In the genomic region with DNA sequence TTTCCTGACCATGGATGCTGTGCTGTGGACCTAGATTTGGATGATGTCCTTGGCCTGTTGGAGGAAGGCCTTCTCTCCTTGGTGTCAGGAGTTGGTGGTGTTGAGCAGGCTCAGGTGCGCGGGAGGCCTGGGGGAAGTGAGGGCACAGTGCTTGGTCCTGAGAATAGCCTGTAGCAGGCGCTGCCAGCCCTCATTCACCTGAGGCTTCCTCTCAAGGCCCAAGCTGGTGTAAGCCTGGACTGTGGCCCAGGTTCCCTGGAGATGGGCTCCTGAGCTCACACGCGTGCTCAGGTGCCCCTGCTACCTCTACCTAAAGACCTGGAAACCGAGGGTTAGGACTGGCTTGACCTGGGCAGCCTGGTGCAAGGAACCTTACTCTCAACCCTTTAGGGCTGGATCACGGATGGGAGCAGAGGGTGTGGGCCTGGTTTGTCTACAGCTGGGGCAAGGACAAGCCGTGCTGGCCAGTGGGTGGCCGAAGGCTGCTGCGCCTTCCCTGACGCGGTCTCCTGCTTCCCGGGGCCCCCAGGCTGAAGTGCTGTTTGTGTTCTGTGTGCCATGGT, we compare ENCODE assay signal across 12 cellular contexts. TPM values are rescaled to one million over a fixed set of nuclear protein-coding genes. Genes with fewer than 3 reads are reported as not detected.
DNase-seq lines count a peak whose midpoint lies in the region; ATAC-seq, FAIRE-seq and TF ChIP-seq lines count a peak whose summit lies in the region.
"Had no signal": no experiment of that assay in that cellular context is flagged by ENCODE, and none has a peak within 500 bp of the region (broad histone marks: within the 10 kb centered on the region; RNA-seq: fewer than 3 reads in every experiment).

No MANE protein-coding gene starts in this region.

- H3K4me3 Mint-ChIP-seq in IgD-negative memory B cell (peak overlapping the region in 3 of 4 donors; percentile 90 to 99 (median 96)), mesothelial cell of epicardium (no peak overlapping the region)

- H2AFZ ChIP-seq in GM12878 (ENCODE audit: control insufficient read depth, low read depth, low read length), result peak overlapping the region; percentile 64

- H3K9me3 ChIP-seq in BLaER1, result no peaks in the 10 kb centered on the region
- H3K9me3 ChIP-seq in GM12878 (replicated peaks; ENCODE audit: control insufficient read depth, insufficient read depth, low read length), result no peaks in the 10 kb centered on the region
- no peaks in the 10 kb centered on the region for H3K9me3 ChIP-seq in sigmoid colon

- H4K20me1 ChIP-seq in BLaER1 (peaks cover 97% of the 10 kb centered on the region), GM12878 (ENCODE audit: control insufficient read depth, insufficient read depth) (no peaks in the 10 kb centered on the region)

- no peaks in the 10 kb centered on the region for H3K36me3 Mint-ChIP-seq in IgD-negative memory B cell
- H3K36me3 Mint-ChIP-seq in mesothelial cell of epicardium, result no peaks in the 10 kb centered on the region

- CTCF ChIA-PET in GM12878 (lab: Yijun Ruan, JAX), result interaction anchor here (0.5 to 1.0 kb wide), 3 partner anchors 14 to 194 kb away, joined by 3 to 4 read pairs (median 4); no protein-coding TSS in a partner anchor

- peak overlapping the region; percentile 58; the same call in 1 of the 2 replicates for H3K4me3 ChIP-seq in BLaER1
- H3K4me3 ChIP-seq in GM12878, result no peak overlapping the region
- H3K4me3 ChIP-seq in sigmoid colon, result no peak overlapping the region

- TF ChIP-seq POLR2A in GM12878 (IDR thresholded peaks at IDR 0.05; ENCODE audit: low read depth, low read length), result no peak
- no peak for TF ChIP-seq POLR2A in sigmoid colon (IDR thresholded peaks at IDR 0.05)

- SMC1A ChIA-PET in GM12878 (lab: Charles Lee; ENCODE audit: uncharacterized antibody, unreplicated experiment), result no interaction called here

- FAIRE-seq in GM12878 (lab: Jason Lieb, UNC), result no peak

- no peak for TF ChIP-seq RAD21 in GM12878 (IDR thresholded peaks at IDR 0.05; ENCODE audit: insufficient read depth, low read depth, low read length)

- intact Hi-C loops in GM12878 (cut with micrococcal nuclease; ENCODE audit: unreplicated experiment), result loop anchor here (5.0 kb wide), 1 partner anchor 35 kb away; no protein-coding TSS in a partner anchor
- intact Hi-C loops in sigmoid colon (cut with DNase I), result no loop called here

- H3K4me1 ChIP-seq in BLaER1, result peaks cover 78% of the 10 kb centered on the region
- H3K4me1 ChIP-seq in GM12878 (ENCODE audit: control insufficient read depth, insufficient read depth, low read length), result peaks cover 19% of the 10 kb centered on the region
- H3K4me1 ChIP-seq in sigmoid colon, result peaks cover 0 to 18% (median 18%) of the 10 kb centered on the region in 4 donors

- H3K9me3 Mint-ChIP-seq in IgD-negative memory B cell, result no peaks in the 10 kb centered on the region
- no peaks in the 10 kb centered on the region for H3K9me3 Mint-ChIP-seq in mesothelial cell of epicardium

- RAD21 ChIA-PET in GM12878 (lab: Charles Lee; ENCODE audit: unreplicated experiment), result interaction anchor here (0.6 to 1.6 kb wide), 3 partner anchors 11 to 277 kb away, joined by 5 to 7 read pairs (median 6); partner anchors contain the start of gene TRMU

- 50% methylated on average over 13 of the region's 13 CpGs for WGBS in GM12878 (ENCODE audit: insufficient coverage, insufficient replicate concordance, low lambda C conversion rate, missing lambda C conversion rate)
- 49 to 52% methylated on average over 13 of the region's 13 CpGs for WGBS in sigmoid colon, 2 donors

- H3K4me2 ChIP-seq in BLaER1 (peak overlapping the region; percentile 94), GM12878 (ENCODE audit: control insufficient read depth, insufficient read depth) (peak overlapping the region; percentile 65; the same call in 1 of the 2 replicates)

- POLR2A ChIA-PET in GM12878 (lab: Charles Lee), result interaction anchor here (0.5 to 1.8 kb wide), 3 partner anchors 11 to 32 kb away, joined by 3 to 5 read pairs (median 3); no protein-coding TSS in a partner anchor

- DNase-seq in GM12878 (ENCODE audit: low read depth, low spot score), result no peak
- DNase-seq in mesothelial cell of epicardium (ENCODE audit: low spot score in 2 of 2, unreplicated experiment in 2 of 2), result no peak
- no peak for DNase-seq in sigmoid colon
- DNase-seq in NCI-H187 treated with DMSO at 0.1 percent for 48 hours (lab: John Stamatoyannopoulos, UW), result no peak
- DNase-seq: mesendoderm, NCI-H1048, NCI-H774, SW 1271 had no signal

- BruUV-seq in GM12878 (replicated peaks; lab: Mats Ljungman, UMichigan), result no TSS peak

- peak overlapping the region; percentile 68 to 89 (median 72) for H3K27ac Mint-ChIP-seq in IgD-negative memory B cell
- peak overlapping the region; percentile 4 for H3K27ac Mint-ChIP-seq in mesothelial cell of epicardium

- TF ChIP-seq CTCF in GM12878 (IDR thresholded peaks at IDR 0.05 in 2 of 3, conservative IDR thresholded peaks at IDR 0.05 in 1 of 3; ENCODE audit: control insufficient read depth in 2 of 3, extremely low read depth in 1 of 3, insufficient read depth in 1 of 3, low read depth in 3 of 3, low read length in 3 of 3) (0 out of 6 replicates have a peak, but pooled peaks of 1 of the 3 experiments have one; percentile 7), mesothelial cell of epicardium (IDR thresholded peaks at IDR 0.05; ENCODE audit: unreplicated experiment) (no peak), sigmoid colon (IDR thresholded peaks at IDR 0.05) (no peak)

- peak overlapping the region; percentile 60 for H3K9ac ChIP-seq in BLaER1
- H3K9ac ChIP-seq in GM12878 (ENCODE audit: control insufficient read depth, insufficient read depth, low read length), result peak overlapping the region; percentile 54

- H3K27me3 Mint-ChIP-seq in IgD-negative memory B cell (no peaks in the 10 kb centered on the region), mesothelial cell of epicardium (ENCODE audit: low read depth) (no peaks in the 10 kb centered on the region)

- H3K4me1 Mint-ChIP-seq in IgD-negative memory B cell (peaks cover 20 to 27% (median 24%) of the 10 kb centered on the region in 3 donors), mesothelial cell of epicardium (peaks cover 15% of the 10 kb centered on the region)

- ATAC-seq in GM12878 (peak; percentile 3; the same call in 2 of the 3 replicates), GM19397 (IDR thresholded peaks at IDR 0.05; ENCODE audit: unreplicated experiment) (no peak), HG02759 (IDR thresholded peaks at IDR 0.05; ENCODE audit: unreplicated experiment) (no peak)

- H3K36me3 ChIP-seq in BLaER1 (peaks cover 9% of the 10 kb centered on the region; the same call in 1 of the 2 replicates), GM12878 (ENCODE audit: control insufficient read depth in 2 of 2, insufficient read depth in 2 of 2, low read length in 1 of 2) (no peaks in the 10 kb centered on the region), sigmoid colon (no peaks in the 10 kb centered on the region)

- H3K79me2 ChIP-seq in GM12878 (ENCODE audit: control insufficient read depth, insufficient read depth, low read length), result peaks cover 13% of the 10 kb centered on the region

- H3K27me3 ChIP-seq in BLaER1 (no peaks in the 10 kb centered on the region), GM12878 (replicated peaks in 1 of 2; ENCODE audit: control insufficient read depth in 2 of 2, insufficient read depth in 2 of 2, low read length in 1 of 2) (no peaks in the 10 kb centered on the region), sigmoid colon (no peaks in the 10 kb centered on the region)

- in situ Hi-C loops in GM12878 (cut with MboI), result no loop called here

- TF ChIP-seq EP300 in GM12878 (IDR thresholded peaks at IDR 0.05; ENCODE audit: borderline replicate concordance in 1 of 2, control insufficient read depth in 1 of 2, low read depth in 2 of 2, low read length in 2 of 2) (no peak), sigmoid colon (IDR thresholded peaks at IDR 0.05) (no peak)

- H3K27ac ChIP-seq in BLaER1 (peak overlapping the region; percentile 55), GM12878 (ENCODE audit: control insufficient read depth, insufficient read depth) (peak overlapping the region; percentile 83), sigmoid colon (no peak overlapping the region)

TF ChIP-seq in GM12878, 131 proteins besides CTCF, POLR2A, EP300 and RAD21 (continues in another document):
- TF ChIP-seq SMARCA5 (IDR thresholded peaks at IDR 0.05), result no peak
- TF ChIP-seq CBFB (IDR thresholded peaks at IDR 0.05; ENCODE audit: low read depth), result no peak
- no peak for TF ChIP-seq ESRRA (IDR thresholded peaks at IDR 0.05; ENCODE audit: low read length)

RNA-seq across cellular contexts. Expression of gene GRAMD4, which starts 7.8 kb away (rescaled TPM):
- polyA plus RNA-seq in IgD-negative memory B cell (18.4 TPM), GM12878 (2011; rRNA removed) (22.1 and 24.3 TPM in 2 replicates), GM12878 (2014; fragmentation: Illumina TruSeq; extraction: Trizol) (7.2 and 9.5 TPM in 2 replicates), GM12878 (2014; fragmentation: Nextera tagmentation; extraction: Ambion mirVana) (under 1 TPM; 0.21 to 0.73 TPM), GM12878 (2014; rRNA removed) (32.3 and 38.6 TPM in 2 replicates), GM12878 (2016; fragmentation: Nextera tagmentation; extraction: Ambion mirVana) (1 to 10 TPM; 4.2 to 5.3 TPM), sigmoid colon (10 to 100 TPM; 22.8 to 57.2 (median 28.9) TPM)
- 20.3 and 24.6 TPM in 2 replicates for total RNA-seq in GM12878 (2013; cell fraction: nucleolus; rRNA removed)
- total RNA-seq in GM12878 (2014; rRNA removed) (27.4 and 28.7 TPM in 2 replicates), GM12878 (2014; rRNA removed; fragmentation: Illumina TruSeq; extraction: Trizol) (8.9 and 11.7 TPM in 2 replicates), GM12878 (2021) (45.5 and 49.1 TPM in 2 replicates), mesothelial cell of epicardium (58.3 to 63.0 TPM (median 60.5 TPM) in 3 replicates), sigmoid colon (10 to 100 TPM; 11.6 to 46.2 (median 18.4) TPM)
- 2.6 TPM for polyA plus RNA-seq in GM12878 (2011; ENCODE audit: low read depth)
- polyA plus RNA-seq in GM12878 (2011; cell fraction: cytosol; rRNA removed), result 11.8 and 18.5 TPM in 2 replicates
- 69.1 and 78.8 TPM in 2 replicates for polyA plus RNA-seq in GM12878 (2011; cell fraction: nucleus; rRNA removed)
- 6.2 and 8.4 TPM in 2 replicates for polyA plus RNA-seq in GM12878 (2012)
- 34.2 and 34.7 TPM in 2 replicates for polyA minus RNA-seq in GM12878 (2011; rRNA and poly(A)+ RNA removed)
- 13.9 and 15.8 TPM in 2 replicates for polyA minus RNA-seq in GM12878 (2011; cell fraction: cytosol; rRNA and poly(A)+ RNA removed)
- polyA minus RNA-seq in GM12878 (2011; cell fraction: nucleus; rRNA and poly(A)+ RNA removed), result 26.5 and 39.9 TPM in 2 replicates

Comparison
In these comparisons a context has a peak if more than half of its experiments do, and no peak if none do; other contexts are left out.
1. H3K27ac ChIP-seq: peak in BLaER1 (single experiment) and GM12878 (single experiment); none in sigmoid colon (0 of 4).